In genomic region chr1:152185544-152186391, GRCh38 we compare ENCODE assay signal across 9 cellular contexts. TPM values are rescaled to one million over a fixed set of nuclear protein-coding genes. Genes with fewer than 3 reads are reported as not detected.
DNase-seq lines count a peak whose midpoint lies in the region; ATAC-seq and TF ChIP-seq lines count a peak whose summit lies in the region.
"Had no signal": no experiment of that assay in that cellular context is flagged by ENCODE, and none has a peak within 500 bp of the region (broad histone marks: within the 10 kb centered on the region; RNA-seq: fewer than 3 reads in every experiment).

No MANE protein-coding gene starts in this region.

- DNase-seq in DMS153 (lab: John Stamatoyannopoulos, UW) (peak; percentile 70), NCI-H526 (lab: John Stamatoyannopoulos, UW) (peak; percentile 70 to 87), esophagus muscularis mucosa (ENCODE audit: extremely low spot score) (no peak)
- peak; percentile 43 for DNase-seq in activated CD8-positive, alpha-beta T cell treated with anti-CD3 and anti-CD28 coated beads for 36 hours
- peak in 8 of 9 donors; percentile 12 to 55 (median 34) for DNase-seq in naive thymus-derived CD4-positive, alpha-beta T cell

- ATAC-seq in HG02642 (IDR thresholded peaks at IDR 0.05; ENCODE audit: poor library complexity, unreplicated experiment) (peak; percentile 56), HG03025 (IDR thresholded peaks at IDR 0.05; ENCODE audit: low FRiP score, unreplicated experiment) (no peak), GM19397 (IDR thresholded peaks at IDR 0.05; ENCODE audit: unreplicated experiment) (no peak)
- peak; percentile 72 for ATAC-seq in activated CD8-positive, alpha-beta T cell treated with anti-CD3 and anti-CD28 coated beads for 36 hours
- ATAC-seq in naive thymus-derived CD4-positive, alpha-beta T cell, result peak; percentile 71

- CTCF ChIA-PET in activated CD8-positive, alpha-beta T cell treated with anti-CD3 and anti-CD28 coated beads for 36 hours (lab: Charles Lee), result interaction anchor here (0.6 to 11.9 kb wide), 32 partner anchors 8 to 306 kb away, joined by 3 to 315 read pairs (median 6); partner anchors contain the start of gene TCHH
- CTCF ChIA-PET in naive thymus-derived CD4-positive, alpha-beta T cell (lab: Charles Lee), result interaction anchor here (0.6 to 7.8 kb wide), 9 partner anchors 9 to 303 kb away, joined by 3 to 97 read pairs (median 7); no protein-coding TSS in a partner anchor

- intact Hi-C loops in activated CD8-positive, alpha-beta T cell treated with anti-CD3 and anti-CD28 coated beads for 36 hours (cut with micrococcal nuclease), result loop anchor here (2.0 to 5.0 kb wide), 3 partner anchors 43 to 257 kb away; no protein-coding TSS in a partner anchor
- intact Hi-C loops in esophagus muscularis mucosa (cut with DNase I), result no loop called here
- intact Hi-C loops in naive thymus-derived CD4-positive, alpha-beta T cell (cut with micrococcal nuclease), result loop anchor here (1.0 to 10.0 kb wide), 6 partner anchors 43 to 257 kb away; no protein-coding TSS in a partner anchor

- no peak for TF ChIP-seq POLR2A in esophagus muscularis mucosa (IDR thresholded peaks at IDR 0.05; ENCODE audit: low read depth)

- H3K9me3 ChIP-seq in esophagus muscularis mucosa, result no peaks in the 10 kb centered on the region
- H3K9me3 ChIP-seq in naive thymus-derived CD4-positive, alpha-beta T cell (ENCODE audit: control insufficient read depth in 2 of 3, low read length in 3 of 3), result no peaks in the 10 kb centered on the region

- H3K9me3 Mint-ChIP-seq in activated CD8-positive, alpha-beta T cell treated with anti-CD3 and anti-CD28 coated beads for 36 hours, result no peaks in the 10 kb centered on the region
- no peaks in the 10 kb centered on the region for H3K9me3 Mint-ChIP-seq in naive thymus-derived CD4-positive, alpha-beta T cell
- H3K9me3 Mint-ChIP-seq: T-helper 1 cell treated with Interleukin-12 subunit alpha and Interleukin-12 subunit beta and Interleukin-4 antibody, amounts not matched to agents 30 μg/mL and 1 μg/mL, for 36 hours had no signal

- WGBS in esophagus muscularis mucosa, result 28% methylated on average over 8 of the region's 8 CpGs

- no peak overlapping the region for H3K27ac ChIP-seq in esophagus muscularis mucosa (replicated peaks in 1 of 4)
- no peak overlapping the region for H3K27ac ChIP-seq in naive thymus-derived CD4-positive, alpha-beta T cell (ENCODE audit: low read depth, low read length)

- H3K27me3 Mint-ChIP-seq in activated CD8-positive, alpha-beta T cell treated with anti-CD3 and anti-CD28 coated beads for 36 hours, result peaks cover 3% of the 10 kb centered on the region
- peaks cover 5 to 31% (median 9%) of the 10 kb centered on the region in 5 donors for H3K27me3 Mint-ChIP-seq in naive thymus-derived CD4-positive, alpha-beta T cell

- H3K4me3 Mint-ChIP-seq in activated CD8-positive, alpha-beta T cell treated with anti-CD3 and anti-CD28 coated beads for 36 hours, result no peak overlapping the region
- no peak overlapping the region for H3K4me3 Mint-ChIP-seq in naive thymus-derived CD4-positive, alpha-beta T cell
- H3K4me3 Mint-ChIP-seq: T-helper 1 cell treated with Interleukin-12 subunit alpha and Interleukin-12 subunit beta and Interleukin-4 antibody, amounts not matched to agents 30 μg/mL and 1 μg/mL, for 36 hours had no signal

- H3K36me3 ChIP-seq in esophagus muscularis mucosa, result no peaks in the 10 kb centered on the region
- no peaks in the 10 kb centered on the region for H3K36me3 ChIP-seq in naive thymus-derived CD4-positive, alpha-beta T cell (ENCODE audit: control insufficient read depth in 2 of 3, insufficient read depth in 3 of 3, low read length in 3 of 3)

- H3K4me1 ChIP-seq in esophagus muscularis mucosa, result peaks cover 0 to 26% (median 20%) of the 10 kb centered on the region in 4 donors
- H3K4me1 ChIP-seq in naive thymus-derived CD4-positive, alpha-beta T cell (ENCODE audit: control insufficient read depth in 2 of 2, insufficient read depth in 2 of 2, low read length in 2 of 2), result no peaks in the 10 kb centered on the region

- no peak for TF ChIP-seq EP300 in esophagus muscularis mucosa (IDR thresholded peaks at IDR 0.05)

- peaks cover 0 to 4% (median 0%) of the 10 kb centered on the region in 4 donors for H3K27me3 ChIP-seq in esophagus muscularis mucosa
- no peaks in the 10 kb centered on the region for H3K27me3 ChIP-seq in naive thymus-derived CD4-positive, alpha-beta T cell (ENCODE audit: control insufficient read depth in 2 of 2, insufficient read depth in 2 of 2, low read length in 2 of 2)

- POLR2A ChIA-PET in activated CD8-positive, alpha-beta T cell treated with anti-CD3 and anti-CD28 coated beads for 36 hours (lab: Charles Lee), result no interaction called here
- POLR2A ChIA-PET in naive thymus-derived CD4-positive, alpha-beta T cell (lab: Charles Lee), result interaction anchor here (1.2 to 2.1 kb wide), 3 partner anchors 11 to 138 kb away, joined by 3 to 4 read pairs (median 3); no protein-coding TSS in a partner anchor

- peaks cover 6% of the 10 kb centered on the region for H3K4me1 Mint-ChIP-seq in activated CD8-positive, alpha-beta T cell treated with anti-CD3 and anti-CD28 coated beads for 36 hours (ENCODE audit: low read depth)
- H3K4me1 Mint-ChIP-seq in naive thymus-derived CD4-positive, alpha-beta T cell, result peaks cover 0 to 9% (median 6%) of the 10 kb centered on the region in 7 donors

- no peak overlapping the region for H3K4me3 ChIP-seq in esophagus muscularis mucosa
- no peak overlapping the region for H3K4me3 ChIP-seq in naive thymus-derived CD4-positive, alpha-beta T cell (ENCODE audit: low read length)

- no peaks in the 10 kb centered on the region for H3K36me3 Mint-ChIP-seq in activated CD8-positive, alpha-beta T cell treated with anti-CD3 and anti-CD28 coated beads for 36 hours (ENCODE audit: low read depth)
- H3K36me3 Mint-ChIP-seq in naive thymus-derived CD4-positive, alpha-beta T cell, result no peaks in the 10 kb centered on the region

- peak; percentile 79 for TF ChIP-seq CTCF in activated CD8-positive, alpha-beta T cell treated with anti-CD3 and anti-CD28 coated beads for 36 hours (IDR thresholded peaks at IDR 0.05)
- TF ChIP-seq CTCF in esophagus muscularis mucosa (IDR thresholded peaks at IDR 0.05), result peak; percentile 64 to 87 (median 72)

- H3K27ac Mint-ChIP-seq in activated CD8-positive, alpha-beta T cell treated with anti-CD3 and anti-CD28 coated beads for 36 hours, result no peak overlapping the region
- peak overlapping the region in 1 of 9 donors; percentile 9 for H3K27ac Mint-ChIP-seq in naive thymus-derived CD4-positive, alpha-beta T cell
- H3K27ac Mint-ChIP-seq: T-helper 1 cell treated with Interleukin-12 subunit alpha and Interleukin-12 subunit beta and Interleukin-4 antibody, amounts not matched to agents 30 μg/mL and 1 μg/mL, for 36 hours had no signal

RNA-seq across cellular contexts. Expression of gene RPTN, which starts 26.7 kb away (rescaled TPM):
- total RNA-seq in activated CD8-positive, alpha-beta T cell treated with anti-CD3 and anti-CD28 coated beads for 36 hours, result not detected
- total RNA-seq in esophagus muscularis mucosa, result not detected
- not detected for total RNA-seq in naive thymus-derived CD4-positive, alpha-beta T cell
- not detected for polyA plus RNA-seq in naive thymus-derived CD4-positive, alpha-beta T cell

RNA-seq across cellular contexts. Expression of gene HRNR, which starts 38.2 kb away (rescaled TPM):
- total RNA-seq in activated CD8-positive, alpha-beta T cell treated with anti-CD3 and anti-CD28 coated beads for 36 hours, result not detected
- not detected for total RNA-seq in esophagus muscularis mucosa
- not detected for total RNA-seq in naive thymus-derived CD4-positive, alpha-beta T cell
- not detected for polyA plus RNA-seq in naive thymus-derived CD4-positive, alpha-beta T cell

Comparison
In these comparisons a context has a peak if more than half of its experiments do, and no peak if none do; other contexts are left out.
1. ATAC-seq: peak in HG02642 (single experiment), activated CD8-positive, alpha-beta T cell treated with anti-CD3 and anti-CD28 coated beads for 36 hours (single experiment) and naive thymus-derived CD4-positive, alpha-beta T cell (single experiment); none in HG03025 (single experiment) and GM19397 (single experiment).